ENCODE assay signal across 19 cellular contexts in the genomic region with DNA sequence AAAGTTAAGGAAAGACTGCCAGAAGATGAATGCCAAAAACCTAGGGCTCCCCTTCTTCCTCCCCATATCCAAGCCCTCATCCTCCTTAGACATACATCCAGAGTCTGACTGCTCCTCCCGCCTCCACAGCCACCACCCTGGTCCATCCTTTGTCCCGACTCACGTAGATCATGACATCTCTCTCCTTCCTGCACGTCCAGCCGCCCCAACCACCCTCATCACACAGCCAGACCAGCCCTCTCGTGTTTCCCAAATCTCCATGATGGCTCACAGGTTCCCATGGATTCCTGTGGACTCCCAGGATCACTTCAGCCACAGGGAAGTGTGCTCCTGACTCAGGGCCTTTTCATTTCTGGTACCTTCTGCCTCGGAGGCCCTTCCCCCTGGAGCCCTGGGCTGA. TPM values are rescaled to one million over a fixed set of nuclear protein-coding genes. Genes with fewer than 3 reads are reported as not detected.
A peak's percentile ranks its signal among the peaks of the same experiment; 100 is the strongest.
DNase-seq lines count a peak whose midpoint lies in the region; ATAC-seq, FAIRE-seq and TF ChIP-seq lines count a peak whose summit lies in the region.
"Had no signal": no experiment of that assay in that cellular context is flagged by ENCODE, and none has a peak within 500 bp of the region (broad histone marks: within the 10 kb centered on the region; RNA-seq: fewer than 3 reads in every experiment).

No MANE protein-coding gene starts in this region.

- no peaks in the 10 kb centered on the region for H3K36me3 ChIP-seq in BLaER1 treated with 17β-estradiol and CSF1 and Interleukin-3, amounts not matched to agents 10 nM and 100 nM
- H3K36me3 ChIP-seq in CD8-positive, alpha-beta T cell (ENCODE audit: insufficient read depth, low read length), result no peaks in the 10 kb centered on the region
- no peaks in the 10 kb centered on the region for H3K36me3 ChIP-seq in small intestine (ENCODE audit: control insufficient read depth in 2 of 2, insufficient read depth in 2 of 2, low read length in 2 of 2)
- H3K36me3 ChIP-seq: brain microvascular endothelial cell, HAP-1, left ventricle myocardium inferior had no signal

- FAIRE-seq in small intestine (lab: Jason Lieb, UNC), result no peak
- FAIRE-seq: TTC549 had no signal

- no peak overlapping the region for H3K4me3 ChIP-seq in BLaER1 treated with 17β-estradiol and CSF1 and Interleukin-3, amounts not matched to agents 10 nM and 100 nM
- H3K4me3 ChIP-seq in CD8-positive, alpha-beta T cell (ENCODE audit: low read depth, low read length), result no peak overlapping the region
- no peak overlapping the region for H3K4me3 ChIP-seq in coronary artery
- no peak overlapping the region for H3K4me3 ChIP-seq in small intestine (ENCODE audit: low read depth in 1 of 2, low read length in 2 of 2)
- H3K4me3 ChIP-seq: HAP-1, left ventricle myocardium inferior, SK-N-MC, skin epidermis had no signal

- no peaks in the 10 kb centered on the region for H3K9me3 Mint-ChIP-seq in CD8-positive, alpha-beta T cell
- no peaks in the 10 kb centered on the region for H3K9me3 Mint-ChIP-seq in activated CD4-positive, alpha-beta memory T cell treated with anti-CD3 and anti-CD28 coated beads for 36 hours
- peaks cover 0 to 2% (median 0%) of the 10 kb centered on the region in 6 donors for H3K9me3 Mint-ChIP-seq in immature natural killer cell

- no peak for TF ChIP-seq CTCF in CD8-positive, alpha-beta T cell (IDR thresholded peaks at IDR 0.05)
- TF ChIP-seq CTCF in coronary artery (IDR thresholded peaks at IDR 0.05), result no peak

- POLR2A ChIA-PET in CD8-positive, alpha-beta T cell (lab: Charles Lee), result interaction anchor here (1.7 kb wide), 1 partner anchor 49 kb away, joined by 8 read pairs; a partner anchor contains a TSS
- POLR2A ChIA-PET in activated CD4-positive, alpha-beta memory T cell treated with anti-CD3 and anti-CD28 coated beads for 36 hours (lab: Charles Lee), result no interaction called here

- H3K27me3 Mint-ChIP-seq in CD8-positive, alpha-beta T cell (ENCODE audit: low read depth), result no peaks in the 10 kb centered on the region
- H3K27me3 Mint-ChIP-seq in activated CD4-positive, alpha-beta memory T cell treated with anti-CD3 and anti-CD28 coated beads for 36 hours, result no peaks in the 10 kb centered on the region
- H3K27me3 Mint-ChIP-seq in immature natural killer cell (ENCODE audit: low read depth in 3 of 3), result peaks cover 2 to 6% (median 2%) of the 10 kb centered on the region in 3 donors

- peak overlapping the region; percentile 20 for H3K4me3 Mint-ChIP-seq in CD8-positive, alpha-beta T cell
- H3K4me3 Mint-ChIP-seq in activated CD4-positive, alpha-beta memory T cell treated with anti-CD3 and anti-CD28 coated beads for 36 hours, result peak overlapping the region; percentile 43
- peak overlapping the region; percentile 6 to 79 (median 47) for H3K4me3 Mint-ChIP-seq in immature natural killer cell

- 86 to 96% (median 93%) methylated on average over 7 of the region's 7 CpGs for WGBS in small intestine, 3 donors

- H4K20me1 ChIP-seq in BLaER1 treated with 17β-estradiol and CSF1 and Interleukin-3, amounts not matched to agents 10 nM and 100 nM, result no peaks in the 10 kb centered on the region

- H3K4me2 ChIP-seq in BLaER1 treated with 17β-estradiol and CSF1 and Interleukin-3, amounts not matched to agents 10 nM and 100 nM, result peak overlapping the region; percentile 19 to 97 (median 85); a peak in 19 of 22 replicates
- H3K4me2 ChIP-seq: KMS-11 had no signal

- ATAC-seq in CD8-positive, alpha-beta T cell, result no peak
- ATAC-seq in HG03469 (IDR thresholded peaks at IDR 0.05; ENCODE audit: unreplicated experiment), result no peak

- intact Hi-C loops in CD8-positive, alpha-beta T cell (cut with DNase I, micrococcal nuclease), result loop anchor here in 1 of 2 experiments (5.0 kb wide), 3 partner anchors 47 to 132 kb away; a partner anchor contains a TSS
- intact Hi-C loops in activated CD4-positive, alpha-beta memory T cell treated with anti-CD3 and anti-CD28 coated beads for 36 hours (cut with micrococcal nuclease), result loop anchor here (5.0 kb wide), 1 partner anchor 318 kb away; no protein-coding TSS in a partner anchor

- H3K4me1 ChIP-seq in BLaER1 treated with 17β-estradiol and CSF1 and Interleukin-3, amounts not matched to agents 10 nM and 100 nM, result peaks cover 97 to 100% (median 99%) of the 10 kb centered on the region in 10 experiments
- H3K4me1 ChIP-seq in CD8-positive, alpha-beta T cell (ENCODE audit: insufficient read depth, low read length), result peaks cover 81% of the 10 kb centered on the region
- H3K4me1 ChIP-seq in small intestine (ENCODE audit: control insufficient read depth in 2 of 2, insufficient read depth in 1 of 2, low read depth in 1 of 2, low read length in 1 of 2), result peaks cover 0 to 4% of the 10 kb centered on the region in 2 donors
- H3K4me1 ChIP-seq: HAP-1 had no signal

- H3K36me3 Mint-ChIP-seq in CD8-positive, alpha-beta T cell, result no peaks in the 10 kb centered on the region
- no peaks in the 10 kb centered on the region for H3K36me3 Mint-ChIP-seq in activated CD4-positive, alpha-beta memory T cell treated with anti-CD3 and anti-CD28 coated beads for 36 hours
- H3K36me3 Mint-ChIP-seq in immature natural killer cell, result no peaks in the 10 kb centered on the region

- CTCF ChIA-PET in CD8-positive, alpha-beta T cell (lab: Charles Lee), result no interaction called here
- CTCF ChIA-PET in activated CD4-positive, alpha-beta memory T cell treated with anti-CD3 and anti-CD28 coated beads for 36 hours (lab: Charles Lee), result interaction anchor here (1.5 kb wide), 1 partner anchor 49 kb away, joined by 5 read pairs; no protein-coding TSS in a partner anchor

- H3K4me1 Mint-ChIP-seq in CD8-positive, alpha-beta T cell (ENCODE audit: low read depth), result peaks cover 84% of the 10 kb centered on the region
- peaks cover 97% of the 10 kb centered on the region for H3K4me1 Mint-ChIP-seq in activated CD4-positive, alpha-beta memory T cell treated with anti-CD3 and anti-CD28 coated beads for 36 hours (ENCODE audit: low read depth)
- peaks cover 80 to 87% of the 10 kb centered on the region in 2 donors for H3K4me1 Mint-ChIP-seq in immature natural killer cell

- no peaks in the 10 kb centered on the region; a peak in 1 of 22 replicates for H3K27me3 ChIP-seq in BLaER1 treated with 17β-estradiol and CSF1 and Interleukin-3, amounts not matched to agents 10 nM and 100 nM
- H3K27me3 ChIP-seq in CD8-positive, alpha-beta T cell (ENCODE audit: insufficient read depth, low read length), result no peaks in the 10 kb centered on the region
- no peaks in the 10 kb centered on the region for H3K27me3 ChIP-seq in small intestine (ENCODE audit: control insufficient read depth in 2 of 2, insufficient read depth in 2 of 2, low read length in 2 of 2)
- H3K27me3 ChIP-seq: brain microvascular endothelial cell had no signal

- H3K9me3 ChIP-seq in BLaER1 treated with 17β-estradiol and CSF1 and Interleukin-3, amounts not matched to agents 10 nM and 100 nM (replicated peaks in 1 of 11), result no peaks in the 10 kb centered on the region
- no peaks in the 10 kb centered on the region for H3K9me3 ChIP-seq in CD8-positive, alpha-beta T cell (ENCODE audit: low read length)
- H3K9me3 ChIP-seq in small intestine (ENCODE audit: control insufficient read depth, low read depth), result no peaks in the 10 kb centered on the region
- H3K9me3 ChIP-seq: HAP-1, left ventricle myocardium inferior had no signal

- H3K27ac ChIP-seq in BLaER1 treated with 17β-estradiol and CSF1 and Interleukin-3, amounts not matched to agents 10 nM and 100 nM, result peak overlapping the region in 2 of 11 experiments; percentile 13 to 25; a peak in 1 of 22 replicates
- H3K27ac ChIP-seq in CD8-positive, alpha-beta T cell (ENCODE audit: low read depth, low read length), result no peak overlapping the region
- no peak overlapping the region for H3K27ac ChIP-seq in coronary artery
- H3K27ac ChIP-seq in small intestine (ENCODE audit: low read depth in 1 of 2, low read length in 1 of 2), result no peak overlapping the region
- H3K27ac ChIP-seq: brain microvascular endothelial cell, KMS-11, left ventricle myocardium inferior, SK-N-MC had no signal

- H3K9ac ChIP-seq in BLaER1 treated with 17β-estradiol and CSF1 and Interleukin-3, amounts not matched to agents 10 nM and 100 nM, result no peak overlapping the region
- H3K9ac ChIP-seq: KMS-11 had no signal

- no peak for DNase-seq in CD8-positive, alpha-beta T cell
- DNase-seq in activated CD4-positive, alpha-beta memory T cell treated with anti-CD3 and anti-CD28 coated beads for 36 hours, result no peak
- DNase-seq in immature natural killer cell (no peak), coronary artery (ENCODE audit: low spot score) (no peak), hypothalamus (lab: John Stamatoyannopoulos, UW) (no peak), small intestine (no peak)
- DNase-seq: activated CD8-positive, alpha-beta memory T cell treated with anti-CD3 and anti-CD28 coated beads for 24 hours; brain microvascular endothelial cell; left ventricle myocardium inferior; NCI-H69; trophoblast cell had no signal

- peak overlapping the region; percentile 60 for H3K27ac Mint-ChIP-seq in CD8-positive, alpha-beta T cell
- H3K27ac Mint-ChIP-seq in activated CD4-positive, alpha-beta memory T cell treated with anti-CD3 and anti-CD28 coated beads for 36 hours, result peak overlapping the region; percentile 99
- H3K27ac Mint-ChIP-seq in immature natural killer cell, result peak overlapping the region in 5 of 6 donors; percentile 37 to 71 (median 63)
- H3K27ac Mint-ChIP-seq: progenitor cell of endocrine pancreas had no signal

RNA-seq across cellular contexts. Expression of a gene that starts 47.8 kb away (rescaled TPM):
- total RNA-seq in CD8-positive, alpha-beta T cell, result 10 to 100 TPM; 36.4 to 42.6 TPM
- 100 to 1,000 TPM; 128 to 129 TPM for total RNA-seq in activated CD4-positive, alpha-beta memory T cell treated with anti-CD3 and anti-CD28 coated beads for 36 hours
- 10 to 100 TPM; 39.2 to 57.9 (median 39.3) TPM for polyA plus RNA-seq in immature natural killer cell
- 10 to 100 TPM; 38.2 to 59.7 (median 53.2) TPM for polyA plus RNA-seq in small intestine
